1 cellular context compared by ENCODE assay signal in the genomic region with DNA sequence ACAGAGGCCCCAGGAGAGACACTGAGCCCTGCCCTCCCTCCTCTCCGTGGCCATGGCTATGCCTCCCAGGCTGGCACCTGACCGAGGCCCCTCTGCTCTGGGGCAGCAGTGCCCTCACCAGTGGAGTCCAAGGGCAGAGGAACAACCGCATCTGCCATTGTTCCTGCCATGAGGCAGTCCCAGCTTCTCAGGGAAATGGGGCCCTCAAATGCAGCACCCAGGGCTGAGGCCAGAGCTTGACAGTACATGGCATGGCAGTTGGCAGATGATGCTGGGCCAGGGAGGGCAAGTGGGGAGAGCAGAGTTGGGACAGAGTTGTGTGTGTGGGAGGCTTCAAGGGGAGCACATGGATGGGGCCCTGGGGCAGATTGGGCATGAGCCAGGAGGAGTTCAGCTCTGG.
TF ChIP-seq lines count a peak whose summit lies in the region.

No MANE protein-coding gene starts in this region.

TF ChIP-seq in H1, 55 proteins besides CTCF, POLR2A, EP300 and RAD21:
- TF ChIP-seq CBX8 (IDR thresholded peaks at IDR 0.05; ENCODE audit: borderline replicate concordance, low read depth, low read length) (no peak), SIX5 (IDR thresholded peaks at IDR 0.05; ENCODE audit: low read depth, low read length) (no peak), ASH2L (IDR thresholded peaks at IDR 0.05; ENCODE audit: low read length) (no peak), HDAC6 (IDR thresholded peaks at IDR 0.05; ENCODE audit: low read depth, low read length) (no peak), GABPA (IDR thresholded peaks at IDR 0.05; ENCODE audit: borderline replicate concordance, insufficient read depth, low read length) (no peak), MAFK (IDR thresholded peaks at IDR 0.05; ENCODE audit: low read depth, low read length) (no peak), NRF1 (IDR thresholded peaks at IDR 0.05; ENCODE audit: low read depth, low read length) (no peak), SIN3A (conservative IDR thresholded peaks at IDR 0.05 in 1 of 2, IDR thresholded peaks at IDR 0.05 in 1 of 2; ENCODE audit: low read depth in 1 of 2, low read length in 2 of 2) (no peak), KDM1A (IDR thresholded peaks at IDR 0.05; ENCODE audit: borderline replicate concordance, low read length) (no peak), RXRA (IDR thresholded peaks at IDR 0.05; ENCODE audit: insufficient read depth, low read depth, low read length) (no peak), NANOG (IDR thresholded peaks at IDR 0.05; ENCODE audit: insufficient read depth, low read depth, low read length, poor library complexity, severe bottlenecking) (no peak), SP1 (IDR thresholded peaks at IDR 0.05; ENCODE audit: low read depth, low read length) (no peak), CEBPB (IDR thresholded peaks at IDR 0.05; ENCODE audit: low read depth, low read length) (no peak), EZH2 (IDR thresholded peaks at IDR 0.05; ENCODE audit: low read depth, low read length, severe bottlenecking) (no peak), JUND (IDR thresholded peaks at IDR 0.05; ENCODE audit: low read length) (no peak), RBBP5 (IDR thresholded peaks at IDR 0.05; ENCODE audit: borderline replicate concordance, low read depth, low read length) (no peak)
- TF ChIP-seq, protein P1, sequence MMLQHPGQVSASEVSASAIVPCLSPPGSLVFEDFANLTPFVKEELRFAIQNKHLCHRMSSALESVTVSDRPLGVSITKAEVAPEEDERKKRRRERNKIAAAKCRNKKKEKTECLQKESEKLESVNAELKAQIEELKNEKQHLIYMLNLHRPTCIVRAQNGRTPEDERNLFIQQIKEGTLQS (IDR thresholded peaks at IDR 0.05; ENCODE audit: insufficient read depth, low read depth, low read length): no peak
